28 cellular contexts compared by ENCODE assay signal in the genomic region with DNA sequence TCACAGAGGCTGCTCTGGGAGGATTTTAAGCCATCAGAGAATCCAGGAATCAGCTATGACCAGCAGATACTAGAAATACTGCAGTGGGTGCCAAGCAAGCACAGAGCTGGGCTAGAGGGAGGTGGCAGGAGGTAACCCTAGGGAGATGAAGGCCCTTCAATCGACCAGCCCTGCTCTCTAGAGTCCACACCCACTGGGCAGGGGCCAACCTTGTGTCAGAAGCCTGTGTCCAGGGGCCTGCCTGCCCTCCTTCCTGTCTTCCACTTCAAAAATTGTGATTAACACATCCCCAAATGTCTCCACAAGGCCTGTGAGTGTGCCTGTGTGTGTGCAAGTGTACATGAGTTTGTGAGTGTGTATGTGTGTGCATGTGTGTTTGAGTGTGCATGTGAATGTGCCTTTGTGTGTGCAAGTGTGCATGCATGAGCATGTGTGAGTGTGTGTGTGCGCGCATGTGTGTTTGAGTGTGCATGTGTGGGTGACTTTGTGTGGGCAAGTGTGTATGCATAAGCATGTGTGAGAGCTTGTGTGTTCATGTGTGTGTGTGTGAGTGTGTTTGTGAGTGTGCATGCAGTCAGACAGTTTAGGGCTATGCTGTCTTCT.
"Had no signal": no experiment of that assay in that cellular context is flagged by ENCODE, and none has a peak within 500 bp of the region (broad histone marks: within the 10 kb centered on the region; RNA-seq: fewer than 3 reads in every experiment).

No MANE protein-coding gene starts in this region.

- H3K27ac ChIP-seq: breast epithelium, KMS-11, SK-N-MC had no signal

- FAIRE-seq: TTC549 had no signal

- H3K27me3 ChIP-seq: breast epithelium had no signal

- H3K36me3 ChIP-seq: breast epithelium had no signal

- DNase-seq: activated B cell treated with CpG ODN at 0.5 μM for 24 hours; activated CD4-positive, alpha-beta T cell treated with anti-CD3 and anti-CD28 coated beads for 1 hour; activated CD4-positive, alpha-beta T cell treated with anti-CD3 and anti-CD28 coated beads, Interleukin-2, amount 10 ng/mL, durations not matched to agents 24 days and 14 days; activated CD4-positive, alpha-beta T cell treated with anti-CD3 and anti-CD28 coated beads, Interleukin-2, amount 50 U/mL, for 48 hours; activated CD8-positive, alpha-beta memory T cell treated with anti-CD3 and anti-CD28 coated beads, Interleukin-2, amount 50 U/mL, for 48 hours; activated naive CD4-positive, alpha-beta T cell; activated T-cell treated with anti-CD3 and anti-CD28 coated beads, Interleukin-2, amount 50 U/mL, for 1 hour; aorta; NCI-H1092 treated with DMSO at 0.1 percent for 48 hours; NCI-H1417 treated with DMSO at 0.1 percent for 48 hours; NCI-H1694; NCI-H2029; NCI-H2107; NCI-H2171 treated with DMSO at 0.1 percent for 48 hours; NCI-H226; NCI-H526; NCI-H774; OCI-M1; RPMI8226; T-cell; T-helper 2 cell; T1000 had no signal

- H3K9me3 ChIP-seq: breast epithelium had no signal

- H3K4me2 ChIP-seq: KMS-11 had no signal

- H3K4me1 ChIP-seq: breast epithelium had no signal

- H3K4me3 ChIP-seq: breast epithelium, SK-N-MC had no signal

- ATAC-seq: Panc1, Right ventricle myocardium inferior, T-cell had no signal

- H3K9ac ChIP-seq: KMS-11 had no signal
